Comparison of ENCODE assay signal across 25 cellular contexts in the genomic region with DNA sequence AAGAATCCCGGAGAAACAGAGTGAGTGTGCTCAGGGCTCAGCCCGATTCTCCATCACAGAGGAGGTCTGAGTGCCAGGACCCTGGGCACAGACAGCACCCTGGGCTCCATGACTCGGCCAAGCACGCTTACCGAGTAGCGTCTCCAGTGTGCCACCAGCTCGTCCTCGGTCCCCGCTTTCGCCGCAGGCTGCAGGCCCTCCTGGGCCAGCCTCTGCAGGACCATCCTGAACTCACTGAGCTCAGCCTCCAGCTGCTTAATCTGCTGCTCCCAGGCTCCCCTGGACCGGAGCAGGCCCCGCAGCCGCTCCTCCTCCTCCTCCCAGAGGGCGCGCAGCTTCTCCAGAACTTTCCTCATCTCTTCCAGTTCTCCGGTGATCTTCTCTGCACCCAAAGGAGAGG.
"Had no signal": no experiment of that assay in that cellular context is flagged by ENCODE, and none has a peak within 500 bp of the region (broad histone marks: within the 10 kb centered on the region; RNA-seq: fewer than 3 reads in every experiment).

No MANE protein-coding gene starts in this region.

- ATAC-seq: foreskin keratinocyte; gastroesophageal sphincter; heart left ventricle; left cardiac atrium; left lung; naive thymus-derived CD8-positive, alpha-beta T cell; right lobe of liver had no signal

- H3K4me2 ChIP-seq: hepatocyte had no signal

- H3K4me1 ChIP-seq: foreskin keratinocyte, left lung, parathyroid adenoma, right lobe of liver had no signal

- H3K27me3 Mint-ChIP-seq: naive thymus-derived CD8-positive, alpha-beta T cell had no signal

- H3K4me3 Mint-ChIP-seq: naive thymus-derived CD8-positive, alpha-beta T cell; nephron progenitor cell had no signal

- H3K27ac Mint-ChIP-seq: nephron progenitor cell, progenitor cell of endocrine pancreas had no signal

- H3K27ac ChIP-seq: coronary artery, esophagus muscularis mucosa, foreskin keratinocyte, gastroesophageal sphincter, heart left ventricle, hepatocyte, left lung, parathyroid adenoma, right lobe of liver, thoracic aorta, tibial nerve, upper lobe of left lung had no signal

- H3K9me3 Mint-ChIP-seq: naive thymus-derived CD8-positive, alpha-beta T cell; nephron progenitor cell had no signal

- DNase-seq: dermis blood vessel endothelial cell; effector memory CD4-positive, alpha-beta T cell; foreskin keratinocyte; left cardiac atrium; left lung; mesendoderm; naive thymus-derived CD8-positive, alpha-beta T cell; nephron progenitor cell; right lobe of liver; small intestine; stimulated activated CD4-positive, alpha-beta T cell treated with anti-CD3 and anti-CD28 coated beads, Interleukin-15, amount 100 ng/mL, for 24 hours; stimulated activated CD4-positive, alpha-beta T cell treated with anti-CD3 and anti-CD28 coated beads, Interleukin-2, amount 100 ng/mL, for 48 hours; stimulated activated naive CD4-positive, alpha-beta T cell; upper lobe of left lung had no signal

- H3K9me3 ChIP-seq: esophagus muscularis mucosa, gastroesophageal sphincter, heart left ventricle, left lung, right lobe of liver, thoracic aorta, tibial nerve, upper lobe of left lung had no signal

- FAIRE-seq: endothelial cell of umbilical vein, small intestine, urothelium cell line had no signal

- H3K9ac ChIP-seq: parathyroid adenoma had no signal

- H3K27me3 ChIP-seq: foreskin keratinocyte, heart left ventricle, left lung, right lobe of liver, tibial nerve, upper lobe of left lung had no signal

- H3K4me3 ChIP-seq: coronary artery, esophagus muscularis mucosa, gastroesophageal sphincter, heart left ventricle, hepatocyte, left lung, right lobe of liver, thoracic aorta, tibial nerve, upper lobe of left lung had no signal

- H2AFZ ChIP-seq: hepatocyte, parathyroid adenoma had no signal
